Comparison of ENCODE assay signal across 27 cellular contexts in the genomic region with DNA sequence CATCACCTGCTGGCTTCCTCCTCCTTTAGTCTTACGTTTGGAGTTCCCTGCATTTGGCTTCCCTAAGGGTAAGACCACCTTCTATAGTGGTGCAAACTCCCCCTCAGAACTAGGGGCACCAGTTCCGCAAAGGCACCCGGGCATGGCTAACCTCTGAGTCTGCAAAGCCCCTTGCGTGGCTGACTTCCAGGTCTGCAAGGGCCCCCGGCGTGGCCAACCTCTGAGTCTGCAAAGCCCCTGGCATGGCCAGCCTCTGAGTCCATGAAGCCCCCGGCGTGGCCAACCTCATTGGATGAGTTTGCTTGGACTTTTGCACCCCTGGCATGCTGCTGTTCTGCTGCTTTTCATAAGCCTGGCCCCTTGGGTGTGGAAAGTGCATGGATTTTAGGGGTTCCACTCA. TPM values are rescaled to one million over a fixed set of nuclear protein-coding genes. Genes with fewer than 3 reads are reported as not detected.
"Had no signal": no experiment of that assay in that cellular context is flagged by ENCODE, and none has a peak within 500 bp of the region (broad histone marks: within the 10 kb centered on the region; RNA-seq: fewer than 3 reads in every experiment).

No MANE protein-coding gene starts in this region.

- H3K4me3 ChIP-seq: breast epithelium had no signal

- H3K27ac ChIP-seq: breast epithelium, KMS-11, RWPE1 had no signal

- DNase-seq: activated B cell treated with CpG ODN at 0.5 μM for 24 hours; activated CD4-positive, alpha-beta T cell treated with anti-CD3 and anti-CD28 coated beads for 1 hour; activated CD4-positive, alpha-beta T cell treated with anti-CD3 and anti-CD28 coated beads, Interleukin-2, amount 10 ng/mL, durations not matched to agents 24 days and 14 days; activated CD4-positive, alpha-beta T cell treated with anti-CD3 and anti-CD28 coated beads, Interleukin-2, amount 50 U/mL, for 48 hours; activated CD8-positive, alpha-beta memory T cell treated with anti-CD3 and anti-CD28 coated beads, Interleukin-2, amount 10 ng/mL, durations not matched to agents 7 days and 5 days; activated effector memory CD4-positive, alpha-beta T cell treated with Interleukin-2 at 50 U/mL for 16 hours; activated naive CD4-positive, alpha-beta T cell; activated T-cell treated with anti-CD3 and anti-CD28 coated beads, Interleukin-2, amount 50 U/mL, for 24 hours; NCI-H1092; NCI-H1417 treated with DMSO at 0.1 percent for 48 hours; NCI-H1694; NCI-H2029; NCI-H2107; NCI-H2171 treated with DMSO at 0.1 percent for 48 hours; NCI-H226; NCI-H82; NK-92 treated with Interleukin-12 subunit alpha and Interleukin-12 subunit beta, amount 100 ng/mL, for 24 hours; OCI-M1; SIG-M5; T-helper 17 cell; T-helper 9 cell had no signal

- H3K27ac Mint-ChIP-seq: activated B cell treated with CpG ODN at 0.5 μM for 24 hours; activated CD4-positive, alpha-beta T cell treated with anti-CD3 and anti-CD28 coated beads, Interleukin-2, amount 10 ng/mL, durations not matched to agents 24 days and 14 days; activated CD8-positive, alpha-beta memory T cell treated with anti-CD3 and anti-CD28 coated beads, Interleukin-2, amount 10 ng/mL, durations not matched to agents 7 days and 5 days; activated naive CD4-positive, alpha-beta T cell treated with anti-CD3 and anti-CD28 coated beads, Interleukin-2, amount 50 U/mL, for 24 hours; activated T-cell treated with anti-CD3 and anti-CD28 coated beads, Interleukin-2, amount 50 U/mL, for 24 hours; activated T-helper 1 cell treated with anti-CD3 and anti-CD28 coated beads, Interleukin-12 subunit alpha, Interleukin-12 subunit beta, Interleukin-2, Interleukin-4 antibody, amounts not matched to agents 30 ng/mL and 10 ng/mL and 1 ng/mL, durations not matched to agents 14 hours and 24 hours and 36 hours; T-helper 17 cell had no signal

- H3K9ac ChIP-seq: KMS-11 had no signal

- H3K9me3 Mint-ChIP-seq: activated B cell treated with CpG ODN at 0.5 μM for 24 hours; activated naive CD4-positive, alpha-beta T cell treated with anti-CD3 and anti-CD28 coated beads, Interleukin-2, amount 50 U/mL, for 24 hours; activated T-cell treated with anti-CD3 and anti-CD28 coated beads, Interleukin-2, amount 50 U/mL, for 24 hours; activated T-helper 1 cell treated with anti-CD3 and anti-CD28 coated beads, Interleukin-12 subunit alpha, Interleukin-12 subunit beta, Interleukin-2, Interleukin-4 antibody, amounts not matched to agents 30 ng/mL and 10 ng/mL and 1 ng/mL, durations not matched to agents 14 hours and 24 hours and 36 hours had no signal

- H3K9me3 ChIP-seq: breast epithelium had no signal

- H3K27me3 ChIP-seq: breast epithelium had no signal

- H3K4me1 ChIP-seq: breast epithelium had no signal

- H3K27me3 Mint-ChIP-seq: activated naive CD4-positive, alpha-beta T cell treated with anti-CD3 and anti-CD28 coated beads, Interleukin-2, amount 50 U/mL, for 24 hours; activated T-cell treated with anti-CD3 and anti-CD28 coated beads, Interleukin-2, amount 50 U/mL, for 24 hours had no signal

- H3K4me3 Mint-ChIP-seq: activated B cell treated with CpG ODN at 0.5 μM for 24 hours; activated CD4-positive, alpha-beta T cell treated with anti-CD3 and anti-CD28 coated beads, Interleukin-2, amount 10 ng/mL, durations not matched to agents 24 days and 14 days; activated CD8-positive, alpha-beta memory T cell treated with anti-CD3 and anti-CD28 coated beads, Interleukin-2, amount 10 ng/mL, durations not matched to agents 7 days and 5 days; activated naive CD4-positive, alpha-beta T cell treated with anti-CD3 and anti-CD28 coated beads, Interleukin-2, amount 50 U/mL, for 24 hours; activated T-cell treated with anti-CD3 and anti-CD28 coated beads, Interleukin-2, amount 50 U/mL, for 24 hours; activated T-helper 1 cell treated with anti-CD3 and anti-CD28 coated beads, Interleukin-12 subunit alpha, Interleukin-12 subunit beta, Interleukin-2, Interleukin-4 antibody, amounts not matched to agents 30 ng/mL and 10 ng/mL and 1 ng/mL, durations not matched to agents 14 hours and 24 hours and 36 hours; T-helper 17 cell had no signal

- H3K36me3 ChIP-seq: breast epithelium had no signal

- H3K4me2 ChIP-seq: KMS-11 had no signal

RNA-seq across cellular contexts. Expression of a gene that starts 5.1 kb away (rescaled TPM):
- total RNA-seq: activated T-helper 1 cell treated with anti-CD3 and anti-CD28 coated beads, Interleukin-12 subunit alpha, Interleukin-12 subunit beta, Interleukin-2, Interleukin-4 antibody, amounts not matched to agents 30 ng/mL and 10 ng/mL and 1 ng/mL, durations not matched to agents 14 hours and 24 hours and 36 hours; MCF 10A had no signal
